In genomic region chr20:32189123-32189410, GRCh38 we compare ENCODE assay signal across 1 cellular context.
TF ChIP-seq lines count a peak whose summit lies in the region.

No MANE protein-coding gene starts in this region.

TF ChIP-seq in IMR-90, 13 proteins besides CTCF, POLR2A, EP300 and RAD21 (continued from another document):
- TF ChIP-seq SMC3 (IDR thresholded peaks at IDR 0.05; ENCODE audit: low read depth, low read length) (no peak), CEBPB (IDR thresholded peaks at IDR 0.05; ENCODE audit: low read depth, low read length) (no peak)
